1 cellular context compared by ENCODE assay signal in genomic region chr3:183826448-183826847, GRCh38.
TF ChIP-seq lines count a peak whose summit lies in the region.

No MANE protein-coding gene starts in this region.

TF ChIP-seq in WTC11, 78 proteins besides CTCF, POLR2A, EP300 and RAD21 (continued from another document):
- TF ChIP-seq JUN (CRISPR knock-in tag; IDR thresholded peaks at IDR 0.05) (no peak), ZNF232 (CRISPR knock-in tag; IDR thresholded peaks at IDR 0.05) (no peak), NFATC4 (CRISPR knock-in tag; IDR thresholded peaks at IDR 0.05) (no peak), CREB1 (CRISPR knock-in tag; IDR thresholded peaks at IDR 0.05) (no peak), ZNF671 (CRISPR knock-in tag; IDR thresholded peaks at IDR 0.05) (no peak), RELA (CRISPR knock-in tag; IDR thresholded peaks at IDR 0.05; ENCODE audit: borderline replicate concordance) (no peak), ERG (CRISPR knock-in tag; IDR thresholded peaks at IDR 0.05) (no peak), GTF2I (CRISPR knock-in tag; conservative IDR thresholded peaks at IDR 0.05) (no peak), GRHL2 (CRISPR knock-in tag; IDR thresholded peaks at IDR 0.05; ENCODE audit: insufficient replicate concordance, severe bottlenecking) (no peak)
- TF ChIP-seq, protein P1, sequence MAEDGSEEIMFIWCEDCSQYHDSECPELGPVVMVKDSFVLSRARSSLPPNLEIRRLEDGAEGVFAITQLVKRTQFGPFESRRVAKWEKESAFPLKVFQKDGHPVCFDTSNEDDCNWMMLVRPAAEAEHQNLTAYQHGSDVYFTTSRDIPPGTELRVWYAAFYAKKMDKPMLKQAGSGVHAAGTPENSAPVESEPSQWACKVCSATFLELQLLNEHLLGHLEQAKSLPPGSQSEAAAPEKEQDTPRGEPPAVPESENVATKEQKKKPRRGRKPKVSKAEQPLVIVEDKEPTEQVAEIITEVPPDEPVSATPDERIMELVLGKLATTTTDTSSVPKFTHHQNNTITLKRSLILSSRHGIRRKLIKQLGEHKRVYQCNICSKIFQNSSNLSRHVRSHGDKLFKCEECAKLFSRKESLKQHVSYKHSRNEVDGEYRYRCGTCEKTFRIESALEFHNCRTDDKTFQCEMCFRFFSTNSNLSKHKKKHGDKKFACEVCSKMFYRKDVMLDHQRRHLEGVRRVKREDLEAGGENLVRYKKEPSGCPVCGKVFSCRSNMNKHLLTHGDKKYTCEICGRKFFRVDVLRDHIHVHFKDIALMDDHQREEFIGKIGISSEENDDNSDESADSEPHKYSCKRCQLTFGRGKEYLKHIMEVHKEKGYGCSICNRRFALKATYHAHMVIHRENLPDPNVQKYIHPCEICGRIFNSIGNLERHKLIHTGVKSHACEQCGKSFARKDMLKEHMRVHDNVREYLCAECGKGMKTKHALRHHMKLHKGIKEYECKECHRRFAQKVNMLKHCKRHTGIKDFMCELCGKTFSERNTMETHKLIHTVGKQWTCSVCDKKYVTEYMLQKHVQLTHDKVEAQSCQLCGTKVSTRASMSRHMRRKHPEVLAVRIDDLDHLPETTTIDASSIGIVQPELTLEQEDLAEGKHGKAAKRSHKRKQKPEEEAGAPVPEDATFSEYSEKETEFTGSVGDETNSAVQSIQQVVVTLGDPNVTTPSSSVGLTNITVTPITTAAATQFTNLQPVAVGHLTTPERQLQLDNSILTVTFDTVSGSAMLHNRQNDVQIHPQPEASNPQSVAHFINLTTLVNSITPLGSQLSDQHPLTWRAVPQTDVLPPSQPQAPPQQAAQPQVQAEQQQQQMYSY (CRISPR knock-in tag; IDR thresholded peaks at IDR 0.05): no peak
TF ChIP-seq in WTC11: peak in this region for 0.
